8 cellular contexts compared by ENCODE assay signal in genomic region chrY:3003510-3003817, GRCh38.
DNase-seq lines count a peak whose midpoint lies in the region; ATAC-seq and TF ChIP-seq lines count a peak whose summit lies in the region.
"Had no signal": no experiment of that assay in that cellular context is flagged by ENCODE, and none has a peak within 500 bp of the region (broad histone marks: within the 10 kb centered on the region; RNA-seq: fewer than 3 reads in every experiment).

No MANE protein-coding gene starts in this region.

- DNase-seq in KG1 (lab: John Stamatoyannopoulos, UW) (peak; percentile 19), epithelial cell of prostate (ENCODE audit: low read depth, low spot score) (no peak), SHP77 treated with DMSO at 0.1 percent for 48 hours (lab: John Stamatoyannopoulos, UW) (no peak), H7 (no peak), dorsolateral prefrontal cortex (no peak)
- no peak for DNase-seq in stimulated activated effector memory CD8-positive, alpha-beta T cell treated with anti-CD3 and anti-CD28 coated beads, Interleukin-12 subunit alpha, Interleukin-12 subunit beta, amount 100 ng/mL, for 72 hours (ENCODE audit: low spot score in 2 of 2)
- DNase-seq: amniotic stem cell had no signal

- intact Hi-C loops in dorsolateral prefrontal cortex (cut with DNase I): no loop called here

- H3K4me3 ChIP-seq in H7 (ENCODE audit: insufficient read depth, low read depth, low read length) (no peak overlapping the region), dorsolateral prefrontal cortex (peak overlapping the region in 12 of 59 donors; percentile 24 to 67 (median 54))

- TF ChIP-seq CTCF in dorsolateral prefrontal cortex (IDR thresholded peaks at IDR 0.05 in 54 of 56, conservative IDR thresholded peaks at IDR 0.05 in 2 of 56; ENCODE audit: low read depth in 1 of 56, partially characterized antibody in 56 of 56): no peak

- H3K4me3 Mint-ChIP-seq in stimulated activated effector memory CD8-positive, alpha-beta T cell treated with anti-CD3 and anti-CD28 coated beads, Interleukin-12 subunit alpha, Interleukin-12 subunit beta, amount 100 ng/mL, for 72 hours: peak overlapping the region; percentile 86

- no peaks in the 10 kb centered on the region for H3K36me3 Mint-ChIP-seq in stimulated activated effector memory CD8-positive, alpha-beta T cell treated with anti-CD3 and anti-CD28 coated beads, Interleukin-12 subunit alpha, Interleukin-12 subunit beta, amount 100 ng/mL, for 72 hours

- H3K4me1 Mint-ChIP-seq in stimulated activated effector memory CD8-positive, alpha-beta T cell treated with anti-CD3 and anti-CD28 coated beads, Interleukin-12 subunit alpha, Interleukin-12 subunit beta, amount 100 ng/mL, for 72 hours: peaks cover 53% of the 10 kb centered on the region

- H3K27ac ChIP-seq in epithelial cell of prostate: peak overlapping the region; percentile 60
- peak overlapping the region in 9 of 59 donors; percentile 19 to 75 (median 59) for H3K27ac ChIP-seq in dorsolateral prefrontal cortex

- no peaks in the 10 kb centered on the region for H3K9me3 Mint-ChIP-seq in stimulated activated effector memory CD8-positive, alpha-beta T cell treated with anti-CD3 and anti-CD28 coated beads, Interleukin-12 subunit alpha, Interleukin-12 subunit beta, amount 100 ng/mL, for 72 hours

- peak overlapping the region; percentile 96 for H3K27ac Mint-ChIP-seq in stimulated activated effector memory CD8-positive, alpha-beta T cell treated with anti-CD3 and anti-CD28 coated beads, Interleukin-12 subunit alpha, Interleukin-12 subunit beta, amount 100 ng/mL, for 72 hours

- no peaks in the 10 kb centered on the region for H3K27me3 ChIP-seq in H7 (ENCODE audit: control insufficient read depth, insufficient read depth, low read length)
- no peaks in the 10 kb centered on the region for H3K27me3 ChIP-seq in dorsolateral prefrontal cortex

- H3K36me3 ChIP-seq in H7 (replicated peaks; ENCODE audit: control insufficient read depth, insufficient read depth, low read length): no peaks in the 10 kb centered on the region

- ATAC-seq in GM21390 (IDR thresholded peaks at IDR 0.05; ENCODE audit: unreplicated experiment): peak; percentile 19
- peak; percentile 42 for ATAC-seq in stimulated activated effector memory CD8-positive, alpha-beta T cell treated with anti-CD3 and anti-CD28 coated beads, Interleukin-12 subunit alpha, Interleukin-12 subunit beta, amount 100 ng/mL, for 72 hours
